ENCODE assay signal across 1 cellular context in the genomic region with DNA sequence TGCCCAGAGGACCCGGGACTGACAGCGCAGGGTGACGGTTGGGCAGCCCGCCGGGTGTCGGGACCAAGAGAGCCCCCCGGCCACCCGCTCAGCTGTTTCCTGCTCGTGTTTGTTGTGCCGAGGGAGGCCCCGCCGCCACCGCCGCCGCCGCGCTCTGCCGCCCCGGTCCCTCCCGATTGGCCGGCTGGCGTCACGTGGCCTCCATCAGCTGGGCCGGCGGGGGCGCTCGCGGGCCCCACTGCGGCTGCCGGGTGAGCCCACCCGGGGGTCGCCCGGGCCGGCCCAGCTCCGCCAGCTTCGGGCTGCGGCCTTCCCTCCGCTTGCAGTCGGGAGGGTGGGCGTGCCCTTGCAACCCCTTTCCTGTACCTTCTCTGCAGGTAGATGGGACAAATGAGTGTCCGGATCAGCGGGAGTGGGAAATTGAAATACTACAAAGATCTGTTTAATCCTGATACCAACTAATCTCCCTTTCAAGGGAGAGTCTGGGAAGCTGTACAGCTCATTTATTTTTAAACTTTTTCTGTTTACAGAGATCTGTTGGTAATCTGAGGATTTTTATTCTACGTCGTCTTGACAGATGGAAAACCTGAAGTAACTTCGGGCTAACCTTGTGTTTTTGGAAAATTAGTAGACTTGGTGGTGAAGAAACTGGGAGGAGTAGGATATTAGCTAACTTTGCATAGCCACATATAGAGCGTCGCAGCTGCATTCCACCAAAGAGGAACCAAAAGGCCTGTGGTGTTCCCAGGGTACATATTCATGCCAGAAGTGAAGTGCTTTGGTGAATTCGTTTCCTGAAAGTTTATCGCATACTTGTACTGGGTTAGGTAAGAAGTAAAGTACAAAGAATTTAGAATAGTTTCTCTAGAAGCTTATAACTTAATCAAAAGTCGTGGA.
TF ChIP-seq lines count a peak whose summit lies in the region.

No MANE protein-coding gene starts in this region.

TF ChIP-seq in HepG2, 621 proteins besides CTCF, POLR2A, EP300 and RAD21 (continued from another document and continues in another):
- TF ChIP-seq, protein P1, sequence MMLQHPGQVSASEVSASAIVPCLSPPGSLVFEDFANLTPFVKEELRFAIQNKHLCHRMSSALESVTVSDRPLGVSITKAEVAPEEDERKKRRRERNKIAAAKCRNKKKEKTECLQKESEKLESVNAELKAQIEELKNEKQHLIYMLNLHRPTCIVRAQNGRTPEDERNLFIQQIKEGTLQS (CRISPR knock-in tag; IDR thresholded peaks at IDR 0.05) = no peak
- TF ChIP-seq, protein P2, sequence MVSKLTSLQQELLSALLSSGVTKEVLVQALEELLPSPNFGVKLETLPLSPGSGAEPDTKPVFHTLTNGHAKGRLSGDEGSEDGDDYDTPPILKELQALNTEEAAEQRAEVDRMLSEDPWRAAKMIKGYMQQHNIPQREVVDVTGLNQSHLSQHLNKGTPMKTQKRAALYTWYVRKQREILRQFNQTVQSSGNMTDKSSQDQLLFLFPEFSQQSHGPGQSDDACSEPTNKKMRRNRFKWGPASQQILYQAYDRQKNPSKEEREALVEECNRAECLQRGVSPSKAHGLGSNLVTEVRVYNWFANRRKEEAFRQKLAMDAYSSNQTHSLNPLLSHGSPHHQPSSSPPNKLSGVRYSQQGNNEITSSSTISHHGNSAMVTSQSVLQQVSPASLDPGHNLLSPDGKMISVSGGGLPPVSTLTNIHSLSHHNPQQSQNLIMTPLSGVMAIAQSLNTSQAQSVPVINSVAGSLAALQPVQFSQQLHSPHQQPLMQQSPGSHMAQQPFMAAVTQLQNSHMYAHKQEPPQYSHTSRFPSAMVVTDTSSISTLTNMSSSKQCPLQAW (CRISPR knock-in tag; IDR thresholded peaks at IDR 0.05) = no peak
- TF ChIP-seq GABPA (IDR thresholded peaks at IDR 0.05; ENCODE audit: low read depth, low read length) (no peak), GABPA (CRISPR knock-in tag; IDR thresholded peaks at IDR 0.05; ENCODE audit: low read depth) (no peak), ZNF557 (CRISPR knock-in tag; IDR thresholded peaks at IDR 0.05) (no peak), ZNF792 (CRISPR knock-in tag; IDR thresholded peaks at IDR 0.05) (no peak), HOXA9 (CRISPR knock-in tag; IDR thresholded peaks at IDR 0.05; ENCODE audit: borderline replicate concordance) (no peak), ZBTB20 (CRISPR knock-in tag; IDR thresholded peaks at IDR 0.05; ENCODE audit: borderline replicate concordance, low read depth) (no peak), GZF1 (CRISPR knock-in tag; IDR thresholded peaks at IDR 0.05) (no peak), ZNF496 (CRISPR knock-in tag; IDR thresholded peaks at IDR 0.05; ENCODE audit: insufficient replicate concordance) (no peak), ATF7-NPFF (CRISPR knock-in tag; IDR thresholded peaks at IDR 0.05; ENCODE audit: low read depth) (peak; percentile 62; the same call in 1 of the 2 replicates), ZNF367 (CRISPR knock-in tag; IDR thresholded peaks at IDR 0.05; ENCODE audit: borderline replicate concordance) (no peak), ZNF777 (CRISPR knock-in tag; IDR thresholded peaks at IDR 0.05) (no peak), NFRKB (IDR thresholded peaks at IDR 0.05) (no peak), FOXM1 (CRISPR knock-in tag; IDR thresholded peaks at IDR 0.05) (no peak), ZNF644 (CRISPR knock-in tag; IDR thresholded peaks at IDR 0.05; ENCODE audit: low read depth) (no peak), MXI1 (IDR thresholded peaks at IDR 0.05; ENCODE audit: borderline replicate concordance, low read depth, low read length) (peak; percentile 59; the same call in 1 of the 3 replicates), NCOR1 (IDR thresholded peaks at IDR 0.05; ENCODE audit: borderline replicate concordance, low read length) (no peak), SYNCRIP (IDR thresholded peaks at IDR 0.05; ENCODE audit: insufficient read depth, low read depth, low read length) (no peak), ZNF160 (CRISPR knock-in tag; IDR thresholded peaks at IDR 0.05) (no peak), ZKSCAN5 (CRISPR knock-in tag; IDR thresholded peaks at IDR 0.05) (no peak), RARA (CRISPR knock-in tag; IDR thresholded peaks at IDR 0.05) (no peak), NKX3-1 (CRISPR knock-in tag; IDR thresholded peaks at IDR 0.05) (0 out of 2 replicates have a peak, but pooled peaks have one; percentile 51), NFKB2 (CRISPR knock-in tag; IDR thresholded peaks at IDR 0.05; ENCODE audit: borderline replicate concordance) (peak; percentile 37; the same call in 1 of the 2 replicates), TP53 (CRISPR knock-in tag; conservative IDR thresholded peaks at IDR 0.05) (no peak), MEIS2 (CRISPR knock-in tag; IDR thresholded peaks at IDR 0.05) (no peak; the same call in 1 of the 2 replicates), KLF9 (CRISPR knock-in tag; IDR thresholded peaks at IDR 0.05; ENCODE audit: low read depth) (no peak), PHF20 (CRISPR knock-in tag; IDR thresholded peaks at IDR 0.05) (no peak), ZBTB1 (CRISPR knock-in tag; IDR thresholded peaks at IDR 0.05; ENCODE audit: borderline replicate concordance) (no peak), ZBTB8A (CRISPR knock-in tag; IDR thresholded peaks at IDR 0.05; ENCODE audit: borderline replicate concordance, low read depth) (no peak), AHR (CRISPR knock-in tag; IDR thresholded peaks at IDR 0.05) (no peak), ZNF652 (CRISPR knock-in tag; IDR thresholded peaks at IDR 0.05; ENCODE audit: borderline replicate concordance, low read depth) (no peak)
- TF ChIP-seq, protein P3, sequence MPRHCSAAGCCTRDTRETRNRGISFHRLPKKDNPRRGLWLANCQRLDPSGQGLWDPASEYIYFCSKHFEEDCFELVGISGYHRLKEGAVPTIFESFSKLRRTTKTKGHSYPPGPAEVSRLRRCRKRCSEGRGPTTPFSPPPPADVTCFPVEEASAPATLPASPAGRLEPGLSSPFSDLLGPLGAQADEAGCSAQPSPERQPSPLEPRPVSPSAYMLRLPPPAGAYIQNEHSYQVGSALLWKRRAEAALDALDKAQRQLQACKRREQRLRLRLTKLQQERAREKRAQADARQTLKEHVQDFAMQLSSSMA (CRISPR knock-in tag; IDR thresholded peaks at IDR 0.05) = no peak
- TF ChIP-seq, protein P4, sequence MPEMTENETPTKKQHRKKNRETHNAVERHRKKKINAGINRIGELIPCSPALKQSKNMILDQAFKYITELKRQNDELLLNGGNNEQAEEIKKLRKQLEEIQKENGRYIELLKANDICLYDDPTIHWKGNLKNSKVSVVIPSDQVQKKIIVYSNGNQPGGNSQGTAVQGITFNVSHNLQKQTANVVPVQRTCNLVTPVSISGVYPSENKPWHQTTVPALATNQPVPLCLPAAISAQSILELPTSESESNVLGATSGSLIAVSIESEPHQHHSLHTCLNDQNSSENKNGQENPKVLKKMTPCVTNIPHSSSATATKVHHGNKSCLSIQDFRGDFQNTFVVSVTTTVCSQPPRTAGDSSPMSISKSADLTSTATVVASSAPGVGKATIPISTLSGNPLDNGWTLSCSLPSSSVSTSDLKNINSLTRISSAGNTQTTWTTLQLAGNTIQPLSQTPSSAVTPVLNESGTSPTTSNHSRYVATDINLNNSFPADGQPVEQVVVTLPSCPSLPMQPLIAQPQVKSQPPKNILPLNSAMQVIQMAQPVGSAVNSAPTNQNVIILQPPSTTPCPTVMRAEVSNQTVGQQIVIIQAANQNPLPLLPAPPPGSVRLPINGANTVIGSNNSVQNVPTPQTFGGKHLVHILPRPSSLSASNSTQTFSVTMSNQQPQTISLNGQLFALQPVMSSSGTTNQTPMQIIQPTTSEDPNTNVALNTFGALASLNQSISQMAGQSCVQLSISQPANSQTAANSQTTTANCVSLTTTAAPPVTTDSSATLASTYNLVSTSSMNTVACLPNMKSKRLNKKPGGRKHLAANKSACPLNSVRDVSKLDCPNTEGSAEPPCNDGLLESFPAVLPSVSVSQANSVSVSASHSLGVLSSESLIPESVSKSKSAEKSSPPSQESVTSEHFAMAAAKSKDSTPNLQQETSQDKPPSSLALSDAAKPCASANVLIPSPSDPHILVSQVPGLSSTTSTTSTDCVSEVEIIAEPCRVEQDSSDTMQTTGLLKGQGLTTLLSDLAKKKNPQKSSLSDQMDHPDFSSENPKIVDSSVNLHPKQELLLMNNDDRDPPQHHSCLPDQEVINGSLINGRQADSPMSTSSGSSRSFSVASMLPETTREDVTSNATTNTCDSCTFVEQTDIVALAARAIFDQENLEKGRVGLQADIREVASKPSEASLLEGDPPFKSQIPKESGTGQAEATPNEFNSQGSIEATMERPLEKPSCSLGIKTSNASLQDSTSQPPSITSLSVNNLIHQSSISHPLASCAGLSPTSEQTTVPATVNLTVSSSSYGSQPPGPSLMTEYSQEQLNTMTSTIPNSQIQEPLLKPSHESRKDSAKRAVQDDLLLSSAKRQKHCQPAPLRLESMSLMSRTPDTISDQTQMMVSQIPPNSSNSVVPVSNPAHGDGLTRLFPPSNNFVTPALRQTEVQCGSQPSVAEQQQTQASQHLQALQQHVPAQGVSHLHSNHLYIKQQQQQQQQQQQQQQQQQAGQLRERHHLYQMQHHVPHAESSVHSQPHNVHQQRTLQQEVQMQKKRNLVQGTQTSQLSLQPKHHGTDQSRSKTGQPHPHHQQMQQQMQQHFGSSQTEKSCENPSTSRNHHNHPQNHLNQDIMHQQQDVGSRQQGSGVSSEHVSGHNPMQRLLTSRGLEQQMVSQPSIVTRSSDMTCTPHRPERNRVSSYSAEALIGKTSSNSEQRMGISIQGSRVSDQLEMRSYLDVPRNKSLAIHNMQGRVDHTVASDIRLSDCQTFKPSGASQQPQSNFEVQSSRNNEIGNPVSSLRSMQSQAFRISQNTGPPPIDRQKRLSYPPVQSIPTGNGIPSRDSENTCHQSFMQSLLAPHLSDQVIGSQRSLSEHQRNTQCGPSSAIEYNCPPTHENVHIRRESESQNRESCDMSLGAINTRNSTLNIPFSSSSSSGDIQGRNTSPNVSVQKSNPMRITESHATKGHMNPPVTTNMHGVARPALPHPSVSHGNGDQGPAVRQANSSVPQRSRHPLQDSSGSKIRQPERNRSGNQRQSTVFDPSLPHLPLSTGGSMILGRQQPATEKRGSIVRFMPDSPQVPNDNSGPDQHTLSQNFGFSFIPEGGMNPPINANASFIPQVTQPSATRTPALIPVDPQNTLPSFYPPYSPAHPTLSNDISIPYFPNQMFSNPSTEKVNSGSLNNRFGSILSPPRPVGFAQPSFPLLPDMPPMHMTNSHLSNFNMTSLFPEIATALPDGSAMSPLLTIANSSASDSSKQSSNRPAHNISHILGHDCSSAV (CRISPR knock-in tag; IDR thresholded peaks at IDR 0.05; ENCODE audit: borderline replicate concordance) = no peak
- TF ChIP-seq, protein P5, sequence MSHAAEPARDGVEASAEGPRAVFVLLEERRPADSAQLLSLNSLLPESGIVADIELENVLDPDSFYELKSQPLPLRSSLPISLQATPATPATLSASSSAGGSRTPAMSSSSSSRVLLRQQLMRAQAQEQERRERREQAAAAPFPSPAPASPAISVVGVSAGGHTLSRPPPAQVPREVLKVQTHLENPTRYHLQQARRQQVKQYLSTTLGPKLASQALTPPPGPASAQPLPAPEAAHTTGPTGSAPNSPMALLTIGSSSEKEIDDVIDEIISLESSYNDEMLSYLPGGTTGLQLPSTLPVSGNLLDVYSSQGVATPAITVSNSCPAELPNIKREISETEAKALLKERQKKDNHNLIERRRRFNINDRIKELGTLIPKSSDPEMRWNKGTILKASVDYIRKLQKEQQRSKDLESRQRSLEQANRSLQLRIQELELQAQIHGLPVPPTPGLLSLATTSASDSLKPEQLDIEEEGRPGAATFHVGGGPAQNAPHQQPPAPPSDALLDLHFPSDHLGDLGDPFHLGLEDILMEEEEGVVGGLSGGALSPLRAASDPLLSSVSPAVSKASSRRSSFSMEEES (CRISPR knock-in tag; IDR thresholded peaks at IDR 0.05) = no peak
- TF ChIP-seq, protein P6, sequence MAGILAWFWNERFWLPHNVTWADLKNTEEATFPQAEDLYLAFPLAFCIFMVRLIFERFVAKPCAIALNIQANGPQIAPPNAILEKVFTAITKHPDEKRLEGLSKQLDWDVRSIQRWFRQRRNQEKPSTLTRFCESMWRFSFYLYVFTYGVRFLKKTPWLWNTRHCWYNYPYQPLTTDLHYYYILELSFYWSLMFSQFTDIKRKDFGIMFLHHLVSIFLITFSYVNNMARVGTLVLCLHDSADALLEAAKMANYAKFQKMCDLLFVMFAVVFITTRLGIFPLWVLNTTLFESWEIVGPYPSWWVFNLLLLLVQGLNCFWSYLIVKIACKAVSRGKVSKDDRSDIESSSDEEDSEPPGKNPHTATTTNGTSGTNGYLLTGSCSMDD (CRISPR knock-in tag; IDR thresholded peaks at IDR 0.05) = no peak
- TF ChIP-seq, protein P7, sequence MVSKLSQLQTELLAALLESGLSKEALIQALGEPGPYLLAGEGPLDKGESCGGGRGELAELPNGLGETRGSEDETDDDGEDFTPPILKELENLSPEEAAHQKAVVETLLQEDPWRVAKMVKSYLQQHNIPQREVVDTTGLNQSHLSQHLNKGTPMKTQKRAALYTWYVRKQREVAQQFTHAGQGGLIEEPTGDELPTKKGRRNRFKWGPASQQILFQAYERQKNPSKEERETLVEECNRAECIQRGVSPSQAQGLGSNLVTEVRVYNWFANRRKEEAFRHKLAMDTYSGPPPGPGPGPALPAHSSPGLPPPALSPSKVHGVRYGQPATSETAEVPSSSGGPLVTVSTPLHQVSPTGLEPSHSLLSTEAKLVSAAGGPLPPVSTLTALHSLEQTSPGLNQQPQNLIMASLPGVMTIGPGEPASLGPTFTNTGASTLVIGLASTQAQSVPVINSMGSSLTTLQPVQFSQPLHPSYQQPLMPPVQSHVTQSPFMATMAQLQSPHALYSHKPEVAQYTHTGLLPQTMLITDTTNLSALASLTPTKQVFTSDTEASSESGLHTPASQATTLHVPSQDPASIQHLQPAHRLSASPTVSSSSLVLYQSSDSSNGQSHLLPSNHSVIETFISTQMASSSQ (IDR thresholded peaks at IDR 0.05; ENCODE audit: low read depth) = no peak
- TF ChIP-seq, protein P7 (CRISPR knock-in tag; IDR thresholded peaks at IDR 0.05; ENCODE audit: borderline replicate concordance) = no peak
